29 cellular contexts compared by ENCODE assay signal in the genomic region with DNA sequence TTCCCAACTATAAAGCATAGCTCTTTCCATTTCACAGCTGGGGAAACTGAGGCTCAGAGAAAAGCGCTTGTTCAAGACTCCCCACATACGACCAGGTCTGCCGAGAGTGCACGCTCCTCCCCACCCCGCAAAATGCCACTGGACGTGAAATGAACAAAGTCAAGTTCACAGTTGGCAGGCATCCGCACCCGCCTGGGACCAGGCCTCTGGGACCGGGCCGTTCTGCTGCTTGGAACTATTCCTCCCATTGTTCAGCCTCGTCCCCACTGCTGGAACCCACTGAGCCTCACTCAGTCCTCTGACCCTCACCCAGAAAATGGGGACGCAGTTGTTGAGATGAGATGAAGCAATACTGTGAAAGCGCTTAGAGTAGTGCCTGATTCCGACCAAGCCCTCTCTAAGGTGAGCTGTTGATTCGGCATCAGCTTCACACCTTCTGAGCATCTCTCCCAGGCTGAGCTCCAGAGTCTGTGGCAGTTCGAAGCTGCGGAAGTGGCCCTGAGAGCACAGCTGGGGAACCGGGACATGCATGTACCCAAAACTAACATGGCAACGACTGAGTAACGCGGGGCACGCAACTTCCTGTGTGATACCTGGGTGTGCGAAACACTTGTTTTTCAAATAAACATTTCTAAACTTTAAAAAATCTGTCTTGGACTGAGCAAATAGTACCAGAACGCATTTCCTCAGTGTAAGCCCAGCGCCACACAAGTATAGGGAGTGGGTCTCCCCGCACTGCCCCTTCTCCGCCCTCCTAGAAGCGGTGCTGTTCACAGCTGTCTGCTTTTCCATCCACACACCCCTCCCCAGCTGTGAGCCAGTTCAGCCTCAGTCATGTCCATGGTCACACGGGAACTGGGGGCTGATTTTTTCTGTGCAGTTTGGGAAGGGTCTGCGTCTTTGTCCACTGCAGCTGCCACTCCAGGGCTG.
DNase-seq lines count a peak whose midpoint lies in the region; ATAC-seq, FAIRE-seq and TF ChIP-seq lines count a peak whose summit lies in the region.
"Had no signal": no experiment of that assay in that cellular context is flagged by ENCODE, and none has a peak within 500 bp of the region (broad histone marks: within the 10 kb centered on the region; RNA-seq: fewer than 3 reads in every experiment).

No MANE protein-coding gene starts in this region.

- peaks cover under 1% of the 10 kb centered on the region for H3K9me3 Mint-ChIP-seq in activated CD8-positive, alpha-beta T cell treated with anti-CD3 and anti-CD28 coated beads for 36 hours
- H3K9me3 Mint-ChIP-seq in activated CD8-positive, alpha-beta T cell treated with anti-CD3 and anti-CD28 coated beads, Interleukin-2, amount 10 ng/mL, durations not matched to agents 7 days and 5 days (ENCODE audit: insufficient read depth) = peaks cover 7% of the 10 kb centered on the region
- no peaks in the 10 kb centered on the region; a peak in 1 of 5 replicates for H3K9me3 Mint-ChIP-seq in H9
- H3K9me3 Mint-ChIP-seq: effector memory CD8-positive, alpha-beta T cell had no signal

- H3K27me3 ChIP-seq in H9 (ENCODE audit: insufficient read depth, low read length) (no peaks in the 10 kb centered on the region), H1 (replicated peaks in 1 of 4; ENCODE audit: control insufficient read depth in 3 of 4, extremely low read depth in 1 of 4, insufficient read depth in 3 of 4, low read length in 3 of 4) (peaks cover 0 to 2% (median 0%) of the 10 kb centered on the region in 4 experiments; a peak in 1 of 7 replicates), sigmoid colon (no peaks in the 10 kb centered on the region)
- H3K27me3 ChIP-seq: breast epithelium, esophagus muscularis mucosa, foreskin keratinocyte, Peyer's patch, testis had no signal

- H2BK20ac ChIP-seq in H9 (ENCODE audit: low read depth, low read length, poor library complexity, severe bottlenecking) (no peak overlapping the region), H1 (ENCODE audit: low read length) (no peak overlapping the region)

- H2AK5ac ChIP-seq in H9 (ENCODE audit: insufficient read length, low read length) = no peak overlapping the region
- H2AK5ac ChIP-seq in H1 (ENCODE audit: low read depth, low read length) = no peak overlapping the region

- no peak for TF ChIP-seq RAD21 in H1 (IDR thresholded peaks at IDR 0.05 in 1 of 2, conservative IDR thresholded peaks at IDR 0.05 in 1 of 2; ENCODE audit: low read depth in 2 of 2, low read length in 2 of 2)

- no peak overlapping the region for H3K18ac ChIP-seq in H9 (ENCODE audit: insufficient read length, low read depth, low read length)
- H3K18ac ChIP-seq in H1 (ENCODE audit: extremely low read depth, low read length) = no peak overlapping the region

- TF ChIP-seq EP300 in H1 (IDR thresholded peaks at IDR 0.05; ENCODE audit: borderline replicate concordance in 1 of 2, low read depth in 2 of 2, low read length in 2 of 2) = no peak
- no peak for TF ChIP-seq EP300 in sigmoid colon (IDR thresholded peaks at IDR 0.05)

- H3K4me2 ChIP-seq in H9 (ENCODE audit: insufficient read depth, insufficient read length, low read length) = no peak overlapping the region
- H3K4me2 ChIP-seq in H1 (ENCODE audit: insufficient read depth in 1 of 2, low read depth in 2 of 2, low read length in 2 of 2) = no peak overlapping the region

- no peaks in the 10 kb centered on the region for H3K23me2 ChIP-seq in H9 (ENCODE audit: insufficient read length, low read depth, low read length, poor library complexity, severe bottlenecking)
- no peaks in the 10 kb centered on the region for H3K23me2 ChIP-seq in H1 (ENCODE audit: low read depth, low read length)

- no peaks in the 10 kb centered on the region for H3K27me3 Mint-ChIP-seq in activated CD8-positive, alpha-beta T cell treated with anti-CD3 and anti-CD28 coated beads for 36 hours
- no peaks in the 10 kb centered on the region for H3K27me3 Mint-ChIP-seq in activated CD8-positive, alpha-beta T cell treated with anti-CD3 and anti-CD28 coated beads, Interleukin-2, amount 10 ng/mL, durations not matched to agents 7 days and 5 days (ENCODE audit: low read depth)
- H3K27me3 Mint-ChIP-seq in H9 (ENCODE audit: low read depth) = peaks cover 3% of the 10 kb centered on the region
- H3K27me3 Mint-ChIP-seq: activated CD4-positive, alpha-beta memory T cell treated with anti-CD3 and anti-CD28 coated beads for 36 hours; effector memory CD8-positive, alpha-beta T cell; stimulated activated naive B cell treated with anti-CD40 and anti-IgM and Interleukin-4, amounts not matched to agents 10 μg/mL and 1 μg/mL and 100 μg/mL, for 72 hours had no signal

- no peak overlapping the region for H2BK120ac ChIP-seq in H9 (ENCODE audit: low read depth, low read length, poor library complexity, severe bottlenecking)
- H2BK120ac ChIP-seq in H1 (replicated peaks; ENCODE audit: low read depth, low read length) = no peak overlapping the region

- H4K8ac ChIP-seq in H9 (replicated peaks; ENCODE audit: insufficient read length, low read depth, low read length) (no peak overlapping the region), H1 (ENCODE audit: extremely low read depth, insufficient read depth, low read length) (no peak overlapping the region)

- H3K4me1 ChIP-seq in H9 (ENCODE audit: insufficient read depth, low read length) (peaks cover 3% of the 10 kb centered on the region; the same call in 1 of the 2 replicates), H1 (replicated peaks in 1 of 4; ENCODE audit: control insufficient read depth in 3 of 4, insufficient read depth in 4 of 4, low read length in 3 of 4) (peaks cover 0 to 6% (median 0%) of the 10 kb centered on the region in 4 experiments; a peak in 3 of 7 replicates), sigmoid colon (peaks cover 0 to 9% (median 6%) of the 10 kb centered on the region in 4 donors)
- H3K4me1 ChIP-seq: breast epithelium, Peyer's patch had no signal

- H3K4me3 ChIP-seq in H1 (ENCODE audit: extremely low read depth in 1 of 4, insufficient read depth in 2 of 4, low read depth in 3 of 4, low read length in 4 of 4) = no peak overlapping the region
- H3K4me3 ChIP-seq in sigmoid colon = no peak overlapping the region
- H3K4me3 ChIP-seq: breast epithelium, esophagus muscularis mucosa, Peyer's patch, testis had no signal

- no peak overlapping the region for H3K56ac ChIP-seq in H9 (ENCODE audit: insufficient read length, low read depth, low read length)
- H3K56ac ChIP-seq in H1 (replicated peaks; ENCODE audit: insufficient read length, low read depth, low read length) = no peak overlapping the region

- H3K4me3 Mint-ChIP-seq in activated CD8-positive, alpha-beta T cell treated with anti-CD3 and anti-CD28 coated beads for 36 hours = no peak overlapping the region
- no peak overlapping the region for H3K4me3 Mint-ChIP-seq in activated CD8-positive, alpha-beta T cell treated with anti-CD3 and anti-CD28 coated beads, Interleukin-2, amount 10 ng/mL, durations not matched to agents 7 days and 5 days
- H3K4me3 Mint-ChIP-seq in H9 = no peak overlapping the region
- H3K4me3 Mint-ChIP-seq: activated CD4-positive, alpha-beta memory T cell treated with anti-CD3 and anti-CD28 coated beads for 36 hours; effector memory CD8-positive, alpha-beta T cell had no signal

- no peak overlapping the region for H4K91ac ChIP-seq in H9 (ENCODE audit: insufficient read length, low read depth, low read length)
- H4K91ac ChIP-seq in H1 (replicated peaks; ENCODE audit: insufficient read length, low read length) = no peak overlapping the region

- CTCF ChIA-PET in activated CD8-positive, alpha-beta T cell treated with anti-CD3 and anti-CD28 coated beads for 36 hours (lab: Charles Lee) = interaction anchor here (1.1 to 1.5 kb wide), 2 partner anchors 10 to 24 kb away, joined by 3 to 5 read pairs; no protein-coding TSS in a partner anchor
- CTCF ChIA-PET in activated CD8-positive, alpha-beta T cell treated with anti-CD3 and anti-CD28 coated beads, Interleukin-2, amount 10 ng/mL, durations not matched to agents 7 days and 5 days (lab: Charles Lee) = interaction anchor here (1.6 kb wide), 1 partner anchor 143 kb away, joined by 4 read pairs; no protein-coding TSS in a partner anchor
- CTCF ChIA-PET in H1 (lab: Charles Lee; ENCODE audit: partially characterized antibody) (interaction anchor here (0.9 to 5.0 kb wide), 11 partner anchors 7 to 145 kb away, joined by 3 to 29 read pairs (median 6); no protein-coding TSS in a partner anchor), GM10248 (lab: Yijun Ruan, JAX) (interaction anchor here (1.2 to 1.5 kb wide), 3 partner anchors 8 to 98 kb away, joined by 3 to 4 read pairs (median 3); no protein-coding TSS in a partner anchor)

- WGBS in H9 (ENCODE audit: extremely low coverage, insufficient read length, low lambda C conversion rate) = no CpG with 5 or more reads among the region's 30 CpGs
- WGBS in H1 (ENCODE audit: extremely low coverage in 1 of 2, insufficient coverage in 1 of 2, insufficient read length in 1 of 2, insufficient replicate concordance in 2 of 2, low coverage in 1 of 2, low lambda C conversion rate in 2 of 2, missing lambda C conversion rate in 1 of 2), 2 experiments = 93% methylated on average over 30 of the region's 30 CpGs; no CpG with 5 or more reads in 1 of the 2 experiments
- WGBS in sigmoid colon, 2 donors = 91 to 92% methylated on average over 30 of the region's 30 CpGs

- no peak for FAIRE-seq in H1 (lab: Jason Lieb, UNC)
- FAIRE-seq: A204.1, urothelium cell line had no signal

- H3K79me1 ChIP-seq in H9 (ENCODE audit: insufficient read depth, low read depth, low read length, poor library complexity, severe bottlenecking) = no peaks in the 10 kb centered on the region
- no peaks in the 10 kb centered on the region; the same call in 1 of the 2 replicates for H3K79me1 ChIP-seq in H1 (ENCODE audit: low read depth, low read length)

- no peaks in the 10 kb centered on the region for H3K36me3 Mint-ChIP-seq in activated CD8-positive, alpha-beta T cell treated with anti-CD3 and anti-CD28 coated beads for 36 hours (ENCODE audit: low read depth)
- peaks cover 3% of the 10 kb centered on the region for H3K36me3 Mint-ChIP-seq in activated CD8-positive, alpha-beta T cell treated with anti-CD3 and anti-CD28 coated beads, Interleukin-2, amount 10 ng/mL, durations not matched to agents 7 days and 5 days (ENCODE audit: low read depth)
- peaks cover 0 to 2% (median 0%) of the 10 kb centered on the region in 3 experiments; a peak in 3 of 7 replicates for H3K36me3 Mint-ChIP-seq in H9 (ENCODE audit: insufficient read depth in 1 of 3, low read depth in 3 of 3)
- H3K36me3 Mint-ChIP-seq: activated CD4-positive, alpha-beta memory T cell treated with anti-CD3 and anti-CD28 coated beads for 36 hours had no signal

- intact Hi-C loops in activated CD8-positive, alpha-beta T cell treated with anti-CD3 and anti-CD28 coated beads for 36 hours (cut with micrococcal nuclease) = no loop called here
- intact Hi-C loops in sigmoid colon (cut with DNase I) = no loop called here

- no peak overlapping the region for H3T11ph ChIP-seq in H9 (ENCODE audit: low read length)

- H2BK15ac ChIP-seq in H9 (ENCODE audit: low read depth, low read length) (no peak overlapping the region), H1 (ENCODE audit: low read length) (no peak overlapping the region)

- H2BK5ac ChIP-seq in H9 (ENCODE audit: insufficient read length, low read length) (no peak overlapping the region), H1 (ENCODE audit: low read depth, low read length) (no peak overlapping the region)

- TF ChIP-seq CTCF in activated CD8-positive, alpha-beta T cell treated with anti-CD3 and anti-CD28 coated beads for 36 hours (IDR thresholded peaks at IDR 0.05) = no peak
- TF ChIP-seq CTCF in H9 (conservative IDR thresholded peaks at IDR 0.05) (no peak), H1 (IDR thresholded peaks at IDR 0.05; ENCODE audit: control extremely low read depth in 1 of 3, insufficient read depth in 1 of 3, low read depth in 1 of 3, low read length in 3 of 3) (no peak), sigmoid colon (IDR thresholded peaks at IDR 0.05) (no peak), GM10248 (IDR thresholded peaks at IDR 0.05; ENCODE audit: control extremely low read depth, extremely low read depth, low read depth, missing control alignments) (no peak)

- ATAC-seq in activated CD8-positive, alpha-beta T cell treated with anti-CD3 and anti-CD28 coated beads for 36 hours = no peak
- ATAC-seq in activated CD8-positive, alpha-beta T cell treated with anti-CD3 and anti-CD28 coated beads, Interleukin-2, amount 10 ng/mL, durations not matched to agents 7 days and 5 days = no peak
- no peak for ATAC-seq in HG03139 (IDR thresholded peaks at IDR 0.05; ENCODE audit: unreplicated experiment)
- ATAC-seq: effector memory CD8-positive, alpha-beta T cell; foreskin keratinocyte had no signal

- DNase-seq in activated CD8-positive, alpha-beta T cell treated with anti-CD3 and anti-CD28 coated beads for 36 hours = no peak
- DNase-seq in activated CD8-positive, alpha-beta T cell treated with anti-CD3 and anti-CD28 coated beads, Interleukin-2, amount 10 ng/mL, durations not matched to agents 7 days and 5 days = no peak
- DNase-seq in H9 (no peak), H1 (ENCODE audit: low read depth in 1 of 2, low spot score in 2 of 2) (no peak), sigmoid colon (peak; percentile 37), cerebellar nuclear complex (lab: John Stamatoyannopoulos, UW) (no peak), GM10248 (ENCODE audit: extremely low spot score) (no peak)
- DNase-seq: AML-193; amniotic stem cell; cortex of kidney; DMS153; effector memory CD8-positive, alpha-beta T cell; foreskin keratinocyte; KG1; kidney glomerular epithelial cell; MM.1S; NCI-H2029; NCI-H2227 treated with DMSO at 0.1 percent for 48 hours; Peyer's patch; SIG-M5; T1000; testis had no signal

- H3K14ac ChIP-seq in H9 (ENCODE audit: insufficient read depth, low read length) (no peak overlapping the region), H1 (ENCODE audit: insufficient read length) (no peak overlapping the region)

- no peak overlapping the region for H3K4ac ChIP-seq in H9 (ENCODE audit: low read depth, low read length)
- no peak overlapping the region for H3K4ac ChIP-seq in H1 (replicated peaks; ENCODE audit: insufficient read length, low read depth, low read length)

- H4K20me1 ChIP-seq in H9 (ENCODE audit: control insufficient read depth, insufficient read depth, insufficient read length) (no peaks in the 10 kb centered on the region), H1 (replicated peaks in 1 of 2; ENCODE audit: control insufficient read depth in 1 of 2, insufficient read depth in 2 of 2, low read length in 2 of 2) (peaks cover 0 to 1% of the 10 kb centered on the region in 2 experiments)

- no peak overlapping the region for H3K23ac ChIP-seq in H9 (ENCODE audit: insufficient read length, low read depth, low read length)
- no peak overlapping the region for H3K23ac ChIP-seq in H1 (ENCODE audit: insufficient read length)

- H4K5ac ChIP-seq in H9 (ENCODE audit: insufficient read length, low read depth, low read length) = no peak overlapping the region
- H4K5ac ChIP-seq in H1 (ENCODE audit: insufficient read length, low read depth, low read length) = no peak overlapping the region

- H3K79me2 ChIP-seq in H9 (ENCODE audit: insufficient read depth, low read length) = no peaks in the 10 kb centered on the region
- H3K79me2 ChIP-seq in H1 (ENCODE audit: control insufficient read depth in 1 of 2, insufficient read depth in 2 of 2, low read length in 2 of 2) = no peaks in the 10 kb centered on the region

- H3K27ac ChIP-seq in H9 (ENCODE audit: insufficient read length, low read depth, low read length) (no peak overlapping the region), H1 (ENCODE audit: low read depth, low read length) (no peak overlapping the region), sigmoid colon (no peak overlapping the region)
- H3K27ac ChIP-seq: breast epithelium, esophagus muscularis mucosa, foreskin keratinocyte, Peyer's patch, testis had no signal

- no peak overlapping the region for H2AFZ ChIP-seq in H9 (ENCODE audit: low read length)
- H2AFZ ChIP-seq in H1 (ENCODE audit: low read length) = no peak overlapping the region

- no peaks in the 10 kb centered on the region for H3K9me3 ChIP-seq in H9 (ENCODE audit: control insufficient read depth, low read depth, low read length)
- H3K9me3 ChIP-seq in H1 (ENCODE audit: insufficient read depth in 2 of 2, low read depth in 1 of 2, low read length in 1 of 2) = no peaks in the 10 kb centered on the region
- H3K9me3 ChIP-seq in sigmoid colon = no peaks in the 10 kb centered on the region
- H3K9me3 ChIP-seq: breast epithelium, esophagus muscularis mucosa, Peyer's patch, testis had no signal

- H3K36me3 ChIP-seq in H1 (ENCODE audit: control insufficient read depth in 2 of 4, insufficient read depth in 4 of 4, low read length in 3 of 4) (no peaks in the 10 kb centered on the region), sigmoid colon (no peaks in the 10 kb centered on the region)
- H3K36me3 ChIP-seq: breast epithelium, esophagus muscularis mucosa, Peyer's patch had no signal

- H3K9ac ChIP-seq in H9 (ENCODE audit: extremely low read depth, insufficient read length, low read length) (no peak overlapping the region), H1 (replicated peaks in 1 of 4; ENCODE audit: extremely low read depth in 1 of 4, low read depth in 3 of 4, low read length in 3 of 4) (no peak overlapping the region)

- POLR2A ChIA-PET in activated CD8-positive, alpha-beta T cell treated with anti-CD3 and anti-CD28 coated beads for 36 hours (lab: Charles Lee) = interaction anchor here (0.6 to 1.5 kb wide), 2 partner anchors 9 to 23 kb away, joined by 3 read pairs; no protein-coding TSS in a partner anchor
- POLR2A ChIA-PET in activated CD8-positive, alpha-beta T cell treated with anti-CD3 and anti-CD28 coated beads, Interleukin-2, amount 10 ng/mL, durations not matched to agents 7 days and 5 days (lab: Charles Lee) = interaction anchor here (1.2 kb wide), 1 partner anchor 9 kb away, joined by 3 read pairs; no protein-coding TSS in a partner anchor
- POLR2A ChIA-PET in H1 (lab: Charles Lee; ENCODE audit: partially characterized antibody) = interaction anchor here (1.0 to 1.4 kb wide), 2 partner anchors 18 to 21 kb away, joined by 3 to 4 read pairs; no protein-coding TSS in a partner anchor
- POLR2A ChIA-PET in GM10248 (lab: Yijun Ruan, JAX) = no interaction called here

- H3K4me1 Mint-ChIP-seq in activated CD8-positive, alpha-beta T cell treated with anti-CD3 and anti-CD28 coated beads for 36 hours (ENCODE audit: low read depth) = peaks cover 36% of the 10 kb centered on the region
- peaks cover 43% of the 10 kb centered on the region for H3K4me1 Mint-ChIP-seq in activated CD8-positive, alpha-beta T cell treated with anti-CD3 and anti-CD28 coated beads, Interleukin-2, amount 10 ng/mL, durations not matched to agents 7 days and 5 days (ENCODE audit: low read depth)
- peaks cover 20 to 30% of the 10 kb centered on the region in 2 experiments for H3K4me1 Mint-ChIP-seq in H9

- peak overlapping the region; percentile 62 for H3K27ac Mint-ChIP-seq in activated CD8-positive, alpha-beta T cell treated with anti-CD3 and anti-CD28 coated beads for 36 hours
- no peak overlapping the region for H3K27ac Mint-ChIP-seq in activated CD8-positive, alpha-beta T cell treated with anti-CD3 and anti-CD28 coated beads, Interleukin-2, amount 10 ng/mL, durations not matched to agents 7 days and 5 days
- H3K27ac Mint-ChIP-seq in H9 = peak overlapping the region in 2 of 3 experiments; percentile 81 to 93; a peak in 3 of 7 replicates

- TF ChIP-seq POLR2A in H1 (IDR thresholded peaks at IDR 0.05; ENCODE audit: control extremely low read depth in 1 of 2, low read depth in 2 of 2, low read length in 2 of 2) (no peak), sigmoid colon (IDR thresholded peaks at IDR 0.05) (no peak)

- H2BK12ac ChIP-seq in H9 (ENCODE audit: insufficient read length, low read depth, low read length) = no peak overlapping the region
- H2BK12ac ChIP-seq in H1 (ENCODE audit: low read depth, low read length) = peak overlapping the region; percentile 41; the same call in 1 of the 2 replicates
